ENCODE assay signal across 28 cellular contexts in the genomic region with DNA sequence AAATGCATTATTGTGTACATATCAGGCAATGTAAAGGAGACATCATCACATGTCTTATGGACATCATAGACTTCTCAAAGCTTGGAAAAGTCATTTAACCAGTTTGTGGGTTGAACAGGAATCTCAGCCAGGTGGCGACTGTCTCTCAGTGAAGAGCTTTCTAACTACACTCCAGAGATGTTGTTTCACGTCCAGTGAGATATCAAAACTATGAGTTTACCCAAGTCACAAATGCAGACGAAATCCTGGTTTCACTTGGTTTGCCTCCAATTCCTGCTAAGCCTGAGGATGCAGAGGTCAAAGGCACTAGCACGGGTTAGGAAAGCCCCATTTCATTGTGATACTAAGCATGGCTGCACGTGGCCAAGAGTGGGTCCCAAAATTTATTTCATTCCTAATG.
"Had no signal": no experiment of that assay in that cellular context is flagged by ENCODE, and none has a peak within 500 bp of the region (broad histone marks: within the 10 kb centered on the region; RNA-seq: fewer than 3 reads in every experiment).

No MANE protein-coding gene starts in this region.

- ATAC-seq: naive thymus-derived CD4-positive, alpha-beta T cell; natural killer cell; psoas muscle; right cardiac atrium; stimulated activated effector memory CD8-positive, alpha-beta T cell treated with anti-CD3 and anti-CD28 coated beads, Interleukin-12 subunit alpha, Interleukin-12 subunit beta, amount 100 ng/mL, for 72 hours; stimulated activated naive B cell treated with anti-CD40 and anti-IgM and Interleukin-4, amounts not matched to agents 10 μg/mL and 1 μg/mL and 100 μg/mL, for 72 hours; upper lobe of right lung had no signal

- H3K4me1 Mint-ChIP-seq: naive thymus-derived CD4-positive, alpha-beta T cell; natural killer cell; nephron; stimulated activated effector memory CD8-positive, alpha-beta T cell treated with anti-CD3 and anti-CD28 coated beads, Interleukin-12 subunit alpha, Interleukin-12 subunit beta, amount 100 ng/mL, for 72 hours; stimulated activated naive B cell treated with anti-CD40 and anti-IgM and Interleukin-4, amounts not matched to agents 10 μg/mL and 1 μg/mL and 100 μg/mL, for 72 hours had no signal

- H3K9me3 ChIP-seq: ovary, psoas muscle, right lobe of liver, spleen, stomach, tibial artery, transverse colon, upper lobe of right lung, uterus had no signal

- H3K4me3 ChIP-seq: neural progenitor cell, ovary, psoas muscle, right lobe of liver, skin epidermis, smooth muscle cell, spleen, stomach, tibial artery, transverse colon, upper lobe of right lung, uterus had no signal

- H3K79me2 ChIP-seq: parathyroid adenoma had no signal

- H3K9me3 Mint-ChIP-seq: nephron; neural progenitor cell; stimulated activated effector memory CD8-positive, alpha-beta T cell treated with anti-CD3 and anti-CD28 coated beads, Interleukin-12 subunit alpha, Interleukin-12 subunit beta, amount 100 ng/mL, for 72 hours; stimulated activated naive B cell treated with anti-CD40 and anti-IgM and Interleukin-4, amounts not matched to agents 10 μg/mL and 1 μg/mL and 100 μg/mL, for 72 hours; type B pancreatic cell had no signal

- H3K36me3 ChIP-seq: neural progenitor cell, ovary, right lobe of liver, spleen, stomach, tibial artery, transverse colon, upper lobe of right lung, uterus had no signal

- H3K27me3 Mint-ChIP-seq: stimulated activated naive CD8-positive, alpha-beta T cell treated with anti-CD3 and anti-CD28 coated beads, Interleukin-15, Interleukin-2, amounts not matched to agents 100 ng/mL and 50 ng/mL, for 24 hours; type B pancreatic cell had no signal

- H2AFZ ChIP-seq: neural progenitor cell, parathyroid adenoma had no signal

- DNase-seq: naive thymus-derived CD4-positive, alpha-beta T cell; natural killer cell; occipital lobe; ovary; posterior cingulate gyrus; psoas muscle; right cardiac atrium; right lobe of liver; spleen; stimulated activated CD4-positive, alpha-beta T cell treated with anti-CD3 and anti-CD28 coated beads, Interleukin-12 subunit alpha, Interleukin-12 subunit beta, amount 100 ng/mL, for 4 hours; stimulated activated CD4-positive, alpha-beta T cell treated with anti-CD3 and anti-CD28 coated beads, Interleukin-1b, Interleukin-23, amount 100 ng/mL, for 48 hours; stimulated activated CD4-positive, alpha-beta T cell treated with anti-CD3 and anti-CD28 coated beads, Interleukin-4, amount 100 ng/mL, for 24 hours; stimulated activated naive B cell treated with anti-CD40 and anti-IgM and Interleukin-4, amounts not matched to agents 10 μg/mL and 1 μg/mL and 100 μg/mL, for 72 hours; stimulated activated naive CD4-positive, alpha-beta T cell treated with Interleukin-2 at 50 U/mL for 16 hours; stomach; tibial artery; transverse colon; upper lobe of right lung; uterus had no signal

- H3K27ac ChIP-seq: neural progenitor cell, ovary, parathyroid adenoma, psoas muscle, right lobe of liver, skin epidermis, spleen, stomach, tibial artery, transverse colon, upper lobe of right lung, uterus had no signal

- H3K4me2 ChIP-seq: neural progenitor cell, smooth muscle cell had no signal

- H3K27ac Mint-ChIP-seq: naive thymus-derived CD4-positive, alpha-beta T cell; natural killer cell; nephron; neural progenitor cell; progenitor cell of endocrine pancreas; stimulated activated effector memory CD8-positive, alpha-beta T cell treated with anti-CD3 and anti-CD28 coated beads, Interleukin-12 subunit alpha, Interleukin-12 subunit beta, amount 100 ng/mL, for 72 hours; stimulated activated naive B cell treated with anti-CD40 and anti-IgM and Interleukin-4, amounts not matched to agents 10 μg/mL and 1 μg/mL and 100 μg/mL, for 72 hours; stimulated activated naive CD8-positive, alpha-beta T cell treated with anti-CD3 and anti-CD28 coated beads, Interleukin-15, Interleukin-2, amounts not matched to agents 100 ng/mL and 50 ng/mL, for 24 hours; type B pancreatic cell had no signal

- H3K36me3 Mint-ChIP-seq: naive thymus-derived CD4-positive, alpha-beta T cell; natural killer cell; neural progenitor cell; stimulated activated effector memory CD8-positive, alpha-beta T cell treated with anti-CD3 and anti-CD28 coated beads, Interleukin-12 subunit alpha, Interleukin-12 subunit beta, amount 100 ng/mL, for 72 hours; stimulated activated naive B cell treated with anti-CD40 and anti-IgM and Interleukin-4, amounts not matched to agents 10 μg/mL and 1 μg/mL and 100 μg/mL, for 72 hours; type B pancreatic cell had no signal

- H3K4me1 ChIP-seq: parathyroid adenoma, psoas muscle, right lobe of liver, spleen, stomach, tibial artery, transverse colon, upper lobe of right lung, uterus had no signal

- H3K27me3 ChIP-seq: neural progenitor cell, ovary, right lobe of liver, spleen, stomach, tibial artery, transverse colon, upper lobe of right lung, uterus had no signal

- H3K4me3 Mint-ChIP-seq: naive thymus-derived CD4-positive, alpha-beta T cell; natural killer cell; nephron; neural progenitor cell; stimulated activated effector memory CD8-positive, alpha-beta T cell treated with anti-CD3 and anti-CD28 coated beads, Interleukin-12 subunit alpha, Interleukin-12 subunit beta, amount 100 ng/mL, for 72 hours; stimulated activated naive B cell treated with anti-CD40 and anti-IgM and Interleukin-4, amounts not matched to agents 10 μg/mL and 1 μg/mL and 100 μg/mL, for 72 hours; stimulated activated naive CD8-positive, alpha-beta T cell treated with anti-CD3 and anti-CD28 coated beads, Interleukin-15, Interleukin-2, amounts not matched to agents 100 ng/mL and 50 ng/mL, for 24 hours; type B pancreatic cell had no signal
